7 cellular contexts compared by ENCODE assay signal in the genomic region with DNA sequence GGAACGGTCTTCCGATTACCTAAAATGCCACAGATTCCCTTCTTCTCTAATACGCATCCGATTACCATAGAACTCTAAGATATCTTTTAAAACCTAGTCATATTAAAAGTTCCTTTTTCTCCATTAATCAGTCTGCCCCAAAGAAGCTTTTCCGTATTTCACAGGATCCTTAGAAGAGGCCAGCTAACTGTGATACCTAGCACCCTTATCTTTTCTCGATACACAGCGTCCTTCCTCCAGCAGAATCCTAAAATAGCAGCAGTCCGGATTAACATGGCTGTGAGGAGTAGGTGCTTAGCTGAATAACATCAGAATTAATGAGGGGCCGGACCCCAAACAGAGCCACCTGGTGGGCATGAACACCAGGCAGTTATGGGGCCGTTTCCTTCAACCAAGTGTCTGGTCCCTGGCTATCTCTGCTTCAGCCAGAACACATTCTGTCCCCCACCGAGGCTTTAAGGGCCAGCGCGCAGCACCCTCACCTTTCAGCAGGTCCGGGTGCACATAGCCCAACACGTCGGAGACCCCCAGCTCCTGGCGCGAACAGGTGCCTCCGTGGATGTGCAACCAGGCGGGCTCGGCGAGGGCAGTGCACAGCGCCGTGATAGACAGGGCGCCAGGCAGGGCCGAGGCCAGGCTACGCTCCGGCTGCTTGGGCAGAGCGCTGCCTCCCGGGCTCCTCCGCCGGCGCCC. TPM values are rescaled to one million over a fixed set of nuclear protein-coding genes. Genes with fewer than 3 reads are reported as not detected.
DNase-seq lines count a peak whose midpoint lies in the region; ATAC-seq and TF ChIP-seq lines count a peak whose summit lies in the region.

No MANE protein-coding gene starts in this region.

- intact Hi-C loops in MCF 10A (cut with micrococcal nuclease) = loop anchor here (5.0 to 10.0 kb wide), 4 partner anchors 72 to 273 kb away; a partner anchor contains a TSS

- ATAC-seq in HG03135 (IDR thresholded peaks at IDR 0.05; ENCODE audit: unreplicated experiment) (peak; percentile 22), HG02798 (IDR thresholded peaks at IDR 0.05; ENCODE audit: poor library complexity, unreplicated experiment) (no peak)

- H3K36me3 ChIP-seq in kidney epithelial cell (ENCODE audit: control insufficient read depth, insufficient read depth, low read length) = peaks cover 2% of the 10 kb centered on the region

- POLR2A ChIA-PET in MCF 10A (lab: Yijun Ruan, JAX) = interaction anchor here (0.6 to 1.8 kb wide), 6 partner anchors 40 to 269 kb away, joined by 3 to 13 read pairs (median 3); a partner anchor contains a TSS

- H3K27me3 ChIP-seq in kidney epithelial cell (ENCODE audit: control insufficient read depth, insufficient read depth, low read length) = no peaks in the 10 kb centered on the region

- H3K4me3 ChIP-seq in kidney epithelial cell (ENCODE audit: low read depth, low read length) = peak overlapping the region; percentile 91

- BruUV-seq in MCF 10A (replicated peaks; lab: Mats Ljungman, UMichigan) = TSS peak; percentile 49

- CTCF ChIA-PET in MCF 10A (lab: Yijun Ruan, JAX) = interaction anchor here (0.6 to 1.1 kb wide), 3 partner anchors 8 to 247 kb away, joined by 3 read pairs; no protein-coding TSS in a partner anchor

- TF ChIP-seq CTCF in MCF 10A (IDR thresholded peaks at IDR 0.05; ENCODE audit: unreplicated experiment) = no peak
- peak; percentile 65 for TF ChIP-seq CTCF in kidney epithelial cell (IDR thresholded peaks at IDR 0.05; ENCODE audit: insufficient read depth, low read length, poor library complexity, severe bottlenecking)

- peak overlapping the region; percentile 93 for H3K4me3 Mint-ChIP-seq in MCF 10A (ENCODE audit: unreplicated experiment)

- peaks cover 59% of the 10 kb centered on the region for H3K36me3 Mint-ChIP-seq in MCF 10A (ENCODE audit: insufficient read depth, unreplicated experiment)

- H3K27ac Mint-ChIP-seq in MCF 10A (ENCODE audit: low read depth, unreplicated experiment) = no peak overlapping the region

- no peaks in the 10 kb centered on the region for H3K27me3 Mint-ChIP-seq in MCF 10A (ENCODE audit: insufficient read depth, unreplicated experiment)

- DNase-seq in GM03348 (ENCODE audit: low spot score) = peak; percentile 50
- peak; percentile 40 for DNase-seq in RPMI7951 (ENCODE audit: low read depth)
- no peak for DNase-seq in MCF 10A (ENCODE audit: unreplicated experiment)
- DNase-seq in kidney epithelial cell (ENCODE audit: low read depth) = no peak
- DNase-seq in stimulated activated naive CD4-positive, alpha-beta T cell treated with Interleukin-2 at 50 U/mL for 16 hours (lab: John Stamatoyannopoulos, UW) = peak; percentile 32

- H3K4me1 Mint-ChIP-seq in MCF 10A (ENCODE audit: insufficient read depth, unreplicated experiment) = peaks cover 34% of the 10 kb centered on the region

- no peaks in the 10 kb centered on the region for H3K9me3 Mint-ChIP-seq in MCF 10A (ENCODE audit: unreplicated experiment)

RNA-seq across cellular contexts. Expression of a gene that starts 1.0 kb away (rescaled TPM):
- 21.3 and 23.5 TPM in 2 replicates for total RNA-seq in RPMI7951 (2014; rRNA removed; shearing (Covaris generic))
- total RNA-seq in MCF 10A (2022) (31.5 and 40.0 TPM in 2 replicates), kidney epithelial cell (54.9 and 63.5 TPM in 2 replicates)

RNA-seq across cellular contexts. Expression of a gene that starts 1.2 kb away (rescaled TPM):
- 116 and 147 TPM in 2 replicates for total RNA-seq in RPMI7951 (2014; rRNA removed; shearing (Covaris generic))
- total RNA-seq in MCF 10A (2022) (62.3 and 63.3 TPM in 2 replicates), kidney epithelial cell (73.7 and 114 TPM in 2 replicates)

RNA-seq across cellular contexts. Expression of a gene that starts 40.5 kb away (rescaled TPM):
- total RNA-seq in RPMI7951 (2014; rRNA removed; shearing (Covaris generic)) = 46.1 and 49.3 TPM in 2 replicates
- total RNA-seq in MCF 10A (2022) = 115 and 116 TPM in 2 replicates
- 104 and 124 TPM in 2 replicates for total RNA-seq in kidney epithelial cell

RNA-seq across cellular contexts. Expression of a gene that starts 56.2 kb away (rescaled TPM):
- 131 and 142 TPM in 2 replicates for total RNA-seq in RPMI7951 (2014; rRNA removed; shearing (Covaris generic))
- total RNA-seq in MCF 10A (2022) (84.1 and 105 TPM in 2 replicates), kidney epithelial cell (96.1 and 104 TPM in 2 replicates)

Comparison
In these comparisons a context has a peak if more than half of its experiments do, and no peak if none do; other contexts are left out.
1. DNase-seq: peak in GM03348 (single experiment), RPMI7951 (single experiment) and stimulated activated naive CD4-positive, alpha-beta T cell treated with Interleukin-2 at 50 U/mL for 16 hours (single experiment); none in MCF 10A (single experiment) and kidney epithelial cell (single experiment).